In the genomic region with DNA sequence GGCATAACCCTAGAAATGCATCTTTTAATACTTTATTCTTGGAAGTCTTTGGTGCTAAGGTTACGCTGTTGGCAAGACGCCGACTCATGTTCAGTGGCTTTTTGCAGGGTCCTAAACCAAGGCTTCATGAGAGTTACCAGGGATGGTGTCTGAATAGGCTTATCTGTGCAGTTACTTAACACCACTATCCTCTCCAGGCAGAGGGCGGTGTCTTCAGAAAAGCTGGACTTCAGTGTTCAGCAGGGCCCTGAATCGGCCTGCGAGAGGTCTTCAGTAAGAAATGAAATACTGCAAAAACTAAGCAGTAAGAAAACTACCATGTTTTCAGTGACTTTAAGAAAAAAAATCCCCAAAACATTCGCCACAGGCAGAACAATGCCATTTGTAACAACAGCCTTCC, we compare ENCODE assay signal across 32 cellular contexts. TPM values are rescaled to one million over a fixed set of nuclear protein-coding genes. Genes with fewer than 3 reads are reported as not detected.
DNase-seq lines count a peak whose midpoint lies in the region; ATAC-seq and TF ChIP-seq lines count a peak whose summit lies in the region.
"Had no signal": no experiment of that assay in that cellular context is flagged by ENCODE, and none has a peak within 500 bp of the region (broad histone marks: within the 10 kb centered on the region; RNA-seq: fewer than 3 reads in every experiment).

No MANE protein-coding gene starts in this region.

- 84% methylated on average over 7 of the region's 7 CpGs for WGBS in HUES64
- WGBS in endodermal cell (ENCODE audit: insufficient coverage in 1 of 2, insufficient read length in 1 of 2), 2 experiments, result 77 to 88% methylated on average over 7 of the region's 7 CpGs
- 48% methylated on average over 7 of the region's 7 CpGs for WGBS in smooth muscle cell (ENCODE audit: low lambda C conversion rate)

- CTCF ChIA-PET in WTC11 (lab: Charles Lee), result interaction anchor here (1.5 to 4.2 kb wide), 4 partner anchors 38 to 160 kb away, joined by 4 to 23 read pairs (median 8); no protein-coding TSS in a partner anchor

- H3K9me3 Mint-ChIP-seq in WTC11 (no peaks in the 10 kb centered on the region), endodermal cell (no peaks in the 10 kb centered on the region)
- H3K9me3 Mint-ChIP-seq: activated naive CD8-positive, alpha-beta T cell treated with anti-CD3 and anti-CD28 coated beads, Interleukin-2, amount 50 U/mL, for 24 hours; immature natural killer cell; memory B cell; stimulated activated naive CD8-positive, alpha-beta T cell treated with anti-CD3 and anti-CD28 coated beads, Interleukin-15, Interleukin-2, amounts not matched to agents 100 ng/mL and 50 ng/mL, for 24 hours had no signal

- H3K36me3 Mint-ChIP-seq in WTC11 (no peaks in the 10 kb centered on the region), endodermal cell (ENCODE audit: low read depth) (peaks cover 17% of the 10 kb centered on the region)

- TF ChIP-seq CTCF in WTC11 (IDR thresholded peaks at IDR 0.05) (no peak), endodermal cell (conservative IDR thresholded peaks at IDR 0.05) (peak; percentile 55), smooth muscle cell (IDR thresholded peaks at IDR 0.05; ENCODE audit: borderline replicate concordance, insufficient read depth, poor library complexity, severe bottlenecking) (no peak)

- POLR2A ChIA-PET in WTC11 (lab: Charles Lee), result no interaction called here

- no peaks in the 10 kb centered on the region for H4K20me1 ChIP-seq in smooth muscle cell (ENCODE audit: low read depth)

- no peak overlapping the region for H2AFZ ChIP-seq in smooth muscle cell (ENCODE audit: low read depth)

- H3K27me3 ChIP-seq in HUES64 (ENCODE audit: insufficient read depth, low read length) (no peaks in the 10 kb centered on the region), endodermal cell (ENCODE audit: control insufficient read depth, insufficient read depth, low read length, poor library complexity, severe bottlenecking) (no peaks in the 10 kb centered on the region), smooth muscle cell (ENCODE audit: low read depth) (no peaks in the 10 kb centered on the region)
- H3K27me3 ChIP-seq: gastrocnemius medialis, pancreas, Peyer's patch, spleen, thyroid gland had no signal

- H3K4me2 ChIP-seq in smooth muscle cell, result no peak overlapping the region

- peaks cover 24% of the 10 kb centered on the region for H3K4me1 ChIP-seq in HUES64 (ENCODE audit: insufficient read depth, low read length)
- peaks cover 4% of the 10 kb centered on the region for H3K4me1 ChIP-seq in endodermal cell (ENCODE audit: control insufficient read depth, insufficient read depth, low read length)
- H3K4me1 ChIP-seq in smooth muscle cell (ENCODE audit: low read depth), result peaks cover 21% of the 10 kb centered on the region
- H3K4me1 ChIP-seq: pancreas, Peyer's patch, spleen, thyroid gland had no signal

- H3K4me1 Mint-ChIP-seq in WTC11 (peaks cover 17% of the 10 kb centered on the region), endodermal cell (peaks cover 9% of the 10 kb centered on the region)
- H3K4me1 Mint-ChIP-seq: activated naive CD8-positive, alpha-beta T cell treated with anti-CD3 and anti-CD28 coated beads, Interleukin-2, amount 50 U/mL, for 24 hours; immature natural killer cell; memory B cell had no signal

- no peak overlapping the region for H3K27ac ChIP-seq in HUES64 (ENCODE audit: low read depth, low read length)
- peak overlapping the region; percentile 38 for H3K27ac ChIP-seq in endodermal cell (ENCODE audit: low read depth, low read length)
- H3K27ac ChIP-seq in smooth muscle cell (ENCODE audit: low read depth), result peak overlapping the region; percentile 32
- H3K27ac ChIP-seq: gastrocnemius medialis, pancreas, Peyer's patch, spleen, thyroid gland had no signal

- no peaks in the 10 kb centered on the region for H3K9me3 ChIP-seq in HUES64 (ENCODE audit: insufficient read depth, low read depth, low read length)
- H3K9me3 ChIP-seq in endodermal cell (ENCODE audit: control insufficient read depth, low read length), result no peaks in the 10 kb centered on the region
- H3K9me3 ChIP-seq in smooth muscle cell (replicated peaks; ENCODE audit: low read depth), result no peaks in the 10 kb centered on the region
- H3K9me3 ChIP-seq: gastrocnemius medialis, pancreas, Peyer's patch, spleen, thyroid gland had no signal

- no peaks in the 10 kb centered on the region for H3F3A ChIP-seq in smooth muscle cell (ENCODE audit: low read depth)

- no peak overlapping the region for H3K27ac Mint-ChIP-seq in WTC11
- no peak overlapping the region for H3K27ac Mint-ChIP-seq in endodermal cell
- H3K27ac Mint-ChIP-seq: activated naive CD8-positive, alpha-beta T cell treated with anti-CD3 and anti-CD28 coated beads, Interleukin-2, amount 50 U/mL, for 24 hours; immature natural killer cell; memory B cell; stimulated activated naive CD8-positive, alpha-beta T cell treated with anti-CD3 and anti-CD28 coated beads, Interleukin-15, Interleukin-2, amounts not matched to agents 100 ng/mL and 50 ng/mL, for 24 hours had no signal

- no peaks in the 10 kb centered on the region for H3K27me3 Mint-ChIP-seq in WTC11 (ENCODE audit: low read depth)
- H3K27me3 Mint-ChIP-seq in endodermal cell (ENCODE audit: insufficient read depth), result no peaks in the 10 kb centered on the region
- H3K27me3 Mint-ChIP-seq: activated naive CD8-positive, alpha-beta T cell treated with anti-CD3 and anti-CD28 coated beads, Interleukin-2, amount 50 U/mL, for 24 hours; memory B cell; stimulated activated naive CD8-positive, alpha-beta T cell treated with anti-CD3 and anti-CD28 coated beads, Interleukin-15, Interleukin-2, amounts not matched to agents 100 ng/mL and 50 ng/mL, for 24 hours had no signal

- no peaks in the 10 kb centered on the region for H3K79me2 ChIP-seq in smooth muscle cell (ENCODE audit: low read depth)

- H3K4me3 Mint-ChIP-seq in WTC11 (no peak overlapping the region), endodermal cell (no peak overlapping the region)
- H3K4me3 Mint-ChIP-seq: activated naive CD8-positive, alpha-beta T cell treated with anti-CD3 and anti-CD28 coated beads, Interleukin-2, amount 50 U/mL, for 24 hours; immature natural killer cell; memory B cell; stimulated activated naive CD8-positive, alpha-beta T cell treated with anti-CD3 and anti-CD28 coated beads, Interleukin-15, Interleukin-2, amounts not matched to agents 100 ng/mL and 50 ng/mL, for 24 hours had no signal

- DNase-seq in WTC11 (ENCODE audit: low spot score), result no peak
- DNase-seq in endodermal cell, result no peak
- no peak for DNase-seq in smooth muscle cell (lab: John Stamatoyannopoulos, UW; ENCODE audit: unreplicated experiment)
- DNase-seq in activated CD4-positive, CD25-positive, alpha-beta regulatory T cell (lab: John Stamatoyannopoulos, UW), result no peak
- DNase-seq: activated CD4-positive, alpha-beta T cell treated with anti-CD3 and anti-CD28 coated beads for 48 hours; activated naive CD8-positive, alpha-beta T cell treated with anti-CD3 and anti-CD28 coated beads, Interleukin-2, amount 50 U/mL, for 24 hours; DMS153; gastrocnemius medialis; immature natural killer cell; Kasumi-1; NCI-H1417 treated with DMSO at 0.1 percent for 48 hours; NCI-H2081; NCI-H226; NCI-H69; pancreas; Peyer's patch; SHP77; spleen; stimulated activated CD4-positive, alpha-beta T cell treated with anti-CD3 and anti-CD28 coated beads, Interleukin-2, amount 100 ng/mL, for 24 hours; stimulated activated CD8-positive, alpha-beta memory T cell treated with anti-CD3 and anti-CD28 coated beads, Interleukin-4, amount 100 ng/mL, for 48 hours; thyroid gland had no signal

- H3K4me3 ChIP-seq in HUES64 (ENCODE audit: low read length) (no peak overlapping the region), endodermal cell (ENCODE audit: low read length) (no peak overlapping the region), smooth muscle cell (no peak overlapping the region)
- H3K4me3 ChIP-seq: gastrocnemius medialis, pancreas, Peyer's patch, spleen, thyroid gland had no signal

- no peaks in the 10 kb centered on the region for H3K36me3 ChIP-seq in HUES64 (ENCODE audit: insufficient read depth, low read length)
- peaks cover 6% of the 10 kb centered on the region for H3K36me3 ChIP-seq in endodermal cell (ENCODE audit: control insufficient read depth, insufficient read depth, low read length)
- no peaks in the 10 kb centered on the region for H3K36me3 ChIP-seq in smooth muscle cell (ENCODE audit: low read depth)
- H3K36me3 ChIP-seq: gastrocnemius medialis, thyroid gland had no signal

- peak overlapping the region; percentile 29; the same call in 1 of the 2 replicates for H3K9ac ChIP-seq in HUES64 (ENCODE audit: low read depth, low read length)
- H3K9ac ChIP-seq in endodermal cell (ENCODE audit: extremely low read depth, low read length, poor library complexity, severe bottlenecking), result no peak overlapping the region
- peak overlapping the region; percentile 19 for H3K9ac ChIP-seq in smooth muscle cell (ENCODE audit: low read depth)

- peak; percentile 26; the same call in 1 of the 2 replicates for ATAC-seq in WTC11
- no peak for ATAC-seq in GM21529 (IDR thresholded peaks at IDR 0.05; ENCODE audit: unreplicated experiment)
- no peak for ATAC-seq in GM21723 (IDR thresholded peaks at IDR 0.05; ENCODE audit: unreplicated experiment)
- ATAC-seq: activated naive CD8-positive, alpha-beta T cell treated with anti-CD3 and anti-CD28 coated beads, Interleukin-2, amount 50 U/mL, for 24 hours; gastrocnemius medialis had no signal

RNA-seq across cellular contexts. Expression of gene SIM2, which starts 58.3 kb away (rescaled TPM):
- polyA plus RNA-seq in HUES64 (2013, experiment 1 of 2), result 0.10 TPM
- not detected for polyA plus RNA-seq in HUES64 (2013, experiment 2 of 2)
- 0.09 to 0.17 TPM (median 0.11 TPM) in 3 replicates for total RNA-seq in WTC11 (2021)
- not detected for total RNA-seq in endodermal cell
- not detected for polyA plus RNA-seq in endodermal cell (2013, experiment 1 of 2)
- 0.04 TPM for polyA plus RNA-seq in endodermal cell (2013, experiment 2 of 2)
- total RNA-seq in smooth muscle cell, result not detected in 2 replicates
- polyA plus RNA-seq in smooth muscle cell, result 0.25 and 0.43 TPM in 2 replicates
- total RNA-seq: activated CD8-positive, alpha-beta memory T cell treated with anti-CD3 and anti-CD28 coated beads for 36 hours; dermis microvascular lymphatic vessel endothelial cell; endothelial cell of umbilical vein; Peyer's patch; spleen; T-helper 2 cell treated with Interferon-gamma antibody and Interleukin-4, amounts not matched to agents 100 ng/mL and 5 ng/mL, for 36 hours; thyroid gland had no signal
- polyA plus RNA-seq: BJ, endothelial cell of umbilical vein, immature natural killer cell, neural cell, spleen had no signal
